Comparison of ENCODE assay signal across 15 cellular contexts in genomic region chr1:30523055-30524020, GRCh38.
DNase-seq lines count a peak whose midpoint lies in the region; ATAC-seq and TF ChIP-seq lines count a peak whose summit lies in the region.
"Had no signal": no experiment of that assay in that cellular context is flagged by ENCODE, and none has a peak within 500 bp of the region (broad histone marks: within the 10 kb centered on the region; RNA-seq: fewer than 3 reads in every experiment).

No MANE protein-coding gene starts in this region.

- H3K9me3 ChIP-seq in MG63 (no peaks in the 10 kb centered on the region), endodermal cell (ENCODE audit: control insufficient read depth, low read length) (no peaks in the 10 kb centered on the region), mesenchymal stem cell (ENCODE audit: control insufficient read depth, low read length) (no peaks in the 10 kb centered on the region)

- no peaks in the 10 kb centered on the region for H3K36me3 Mint-ChIP-seq in endodermal cell (ENCODE audit: low read depth)
- no peaks in the 10 kb centered on the region for H3K36me3 Mint-ChIP-seq in GM23338 (ENCODE audit: low read depth)
- H3K36me3 Mint-ChIP-seq: CD4-positive, CD25-positive, alpha-beta regulatory T cell had no signal

- H3K4ac ChIP-seq in mesenchymal stem cell (ENCODE audit: low read depth in 1 of 2, low read length in 2 of 2): no peak overlapping the region

- H3K27ac ChIP-seq in endodermal cell (ENCODE audit: low read depth, low read length): no peak overlapping the region
- no peak overlapping the region for H3K27ac ChIP-seq in mesenchymal stem cell (ENCODE audit: low read length, poor library complexity, severe bottlenecking)
- H3K27ac ChIP-seq in GM23338 (ENCODE audit: low read depth): no peak overlapping the region
- H3K27ac ChIP-seq: parathyroid adenoma, WERI-Rb-1 had no signal

- H3K27me3 Mint-ChIP-seq in endodermal cell (ENCODE audit: insufficient read depth) (no peaks in the 10 kb centered on the region), GM23338 (ENCODE audit: insufficient read depth, low read depth, poor library complexity) (peaks cover 2% of the 10 kb centered on the region)
- H3K27me3 Mint-ChIP-seq: CD4-positive, CD25-positive, alpha-beta regulatory T cell had no signal

- no peak overlapping the region for H3K27ac Mint-ChIP-seq in endodermal cell
- H3K27ac Mint-ChIP-seq in GM23338: no peak overlapping the region
- H3K27ac Mint-ChIP-seq: activated T-helper 17 cell treated with anti-CD3 and anti-CD28 coated beads, Interleukin-2, amount 50 U/mL, for 72 hours; CD4-positive, CD25-positive, alpha-beta regulatory T cell had no signal

- H2AK5ac ChIP-seq in mesenchymal stem cell (ENCODE audit: low read length, severe bottlenecking): no peak overlapping the region

- H2BK5ac ChIP-seq in mesenchymal stem cell (ENCODE audit: low read depth, low read length, poor library complexity, severe bottlenecking): no peak overlapping the region

- no peaks in the 10 kb centered on the region for H3K4me1 Mint-ChIP-seq in endodermal cell
- H3K4me1 Mint-ChIP-seq in GM23338: peaks cover 6% of the 10 kb centered on the region
- H3K4me1 Mint-ChIP-seq: activated T-helper 17 cell treated with anti-CD3 and anti-CD28 coated beads, Interleukin-2, amount 50 U/mL, for 72 hours; CD4-positive, CD25-positive, alpha-beta regulatory T cell had no signal

- H3K23ac ChIP-seq in mesenchymal stem cell (ENCODE audit: low read length in 2 of 2): no peak overlapping the region

- H2AFZ ChIP-seq in mesenchymal stem cell (ENCODE audit: low read depth, low read length) (no peak overlapping the region), GM23338 (no peak overlapping the region)
- H2AFZ ChIP-seq: parathyroid adenoma had no signal

- H3K9me3 Mint-ChIP-seq in endodermal cell (no peaks in the 10 kb centered on the region), GM23338 (no peaks in the 10 kb centered on the region; the same call in 2 of the 3 replicates)
- H3K9me3 Mint-ChIP-seq: activated T-helper 17 cell treated with anti-CD3 and anti-CD28 coated beads, Interleukin-2, amount 50 U/mL, for 72 hours had no signal

- H3K4me3 Mint-ChIP-seq in endodermal cell (no peak overlapping the region), GM23338 (no peak overlapping the region)
- H3K4me3 Mint-ChIP-seq: activated T-helper 17 cell treated with anti-CD3 and anti-CD28 coated beads, Interleukin-2, amount 50 U/mL, for 72 hours; CD4-positive, CD25-positive, alpha-beta regulatory T cell had no signal

- H3K14ac ChIP-seq in mesenchymal stem cell (ENCODE audit: low read length in 2 of 2): no peak overlapping the region

- no peak for ATAC-seq in HG02870 (IDR thresholded peaks at IDR 0.05; ENCODE audit: unreplicated experiment)
- ATAC-seq in GM23338: no peak
- no peak for ATAC-seq in GM21619 (IDR thresholded peaks at IDR 0.05; ENCODE audit: unreplicated experiment)
- ATAC-seq: activated T-helper 17 cell treated with anti-CD3 and anti-CD28 coated beads, Interleukin-2, amount 50 U/mL, for 72 hours; GM12878 had no signal

- no peaks in the 10 kb centered on the region for H3K79me1 ChIP-seq in mesenchymal stem cell (replicated peaks; ENCODE audit: low read length, poor library complexity, severe bottlenecking)

- H3K4me1 ChIP-seq in endodermal cell (ENCODE audit: control insufficient read depth, insufficient read depth, low read length): no peaks in the 10 kb centered on the region
- peaks cover 17% of the 10 kb centered on the region for H3K4me1 ChIP-seq in mesenchymal stem cell (ENCODE audit: control insufficient read depth, insufficient read depth, low read depth, low read length)
- H3K4me1 ChIP-seq in GM23338 (ENCODE audit: insufficient read depth): no peaks in the 10 kb centered on the region

- H3K4me2 ChIP-seq in mesenchymal stem cell (ENCODE audit: low read length, poor library complexity, severe bottlenecking): no peak overlapping the region
- no peak overlapping the region for H3K4me2 ChIP-seq in GM23338

- no peak overlapping the region for H2BK120ac ChIP-seq in mesenchymal stem cell (ENCODE audit: low read depth, low read length)

- H3K9ac ChIP-seq in endodermal cell (ENCODE audit: extremely low read depth, low read length, poor library complexity, severe bottlenecking): no peak overlapping the region
- H3K9ac ChIP-seq in mesenchymal stem cell (ENCODE audit: low read length): peak overlapping the region; percentile 2
- H3K9ac ChIP-seq: parathyroid adenoma had no signal

- TF ChIP-seq CTCF in AG09309 (IDR thresholded peaks at IDR 0.05; ENCODE audit: control insufficient read depth, insufficient read depth, low read depth, low read length, missing control alignments) (no peak), endodermal cell (conservative IDR thresholded peaks at IDR 0.05) (no peak), GM23338 (conservative IDR thresholded peaks at IDR 0.05; ENCODE audit: low read depth in 2 of 2) (no peak)

- no peaks in the 10 kb centered on the region for H4K20me1 ChIP-seq in GM23338 (replicated peaks; ENCODE audit: insufficient read depth)

- no peak overlapping the region for H3K4me3 ChIP-seq in AG09309 (ENCODE audit: control insufficient read depth, low read depth, low read length)
- no peak overlapping the region for H3K4me3 ChIP-seq in MG63
- H3K4me3 ChIP-seq in endodermal cell (ENCODE audit: low read length): no peak overlapping the region
- H3K4me3 ChIP-seq in mesenchymal stem cell (ENCODE audit: insufficient read depth in 1 of 2, low read depth in 1 of 2, low read length in 2 of 2): peak overlapping the region in 1 of 2 experiments; percentile 3
- no peak overlapping the region for H3K4me3 ChIP-seq in GM23338
- H3K4me3 ChIP-seq: GM12878 had no signal

- no peak overlapping the region for H3K18ac ChIP-seq in mesenchymal stem cell (ENCODE audit: low read depth in 1 of 2, low read length in 2 of 2)

- WGBS in endodermal cell (ENCODE audit: insufficient coverage in 1 of 2, insufficient read length in 1 of 2), 2 experiments: 83 to 92% methylated on average over 4 to 5 of the region's 5 CpGs
- 34% methylated on average over 5 of the region's 5 CpGs for WGBS in mesenchymal stem cell

- no peak overlapping the region for H4K8ac ChIP-seq in mesenchymal stem cell (ENCODE audit: low read length)

- no peak overlapping the region for H2BK12ac ChIP-seq in mesenchymal stem cell (ENCODE audit: low read length in 2 of 2)

- no peak overlapping the region for H4K91ac ChIP-seq in mesenchymal stem cell (ENCODE audit: low read length)

- H3K9me2 ChIP-seq in GM23338 (ENCODE audit: insufficient read depth): peaks cover 14% of the 10 kb centered on the region

- H3K27me3 ChIP-seq in MG63 (no peaks in the 10 kb centered on the region), endodermal cell (ENCODE audit: control insufficient read depth, insufficient read depth, low read length, poor library complexity, severe bottlenecking) (no peaks in the 10 kb centered on the region), mesenchymal stem cell (ENCODE audit: control insufficient read depth in 1 of 2, insufficient read depth in 1 of 2, low read length in 2 of 2) (peaks cover 3 to 8% of the 10 kb centered on the region in 2 experiments), GM23338 (ENCODE audit: insufficient read depth) (no peaks in the 10 kb centered on the region)

- peak; percentile 72 for DNase-seq in AG09309 (ENCODE audit: low read depth)
- peak; percentile 85 for DNase-seq in MG63
- peak; percentile 15 for DNase-seq in endodermal cell
- no peak for DNase-seq in mesenchymal stem cell
- DNase-seq in NCI-H1105 treated with DMSO at 0.1 percent for 48 hours (lab: John Stamatoyannopoulos, UW): no peak
- DNase-seq in GM23338 (ENCODE audit: low spot score): no peak
- DNase-seq: CD4-positive, CD25-positive, alpha-beta regulatory T cell; dermis blood vessel endothelial cell; NCI-H1048; WERI-Rb-1 had no signal

- H3F3A ChIP-seq in GM23338 (replicated peaks; ENCODE audit: low read depth): no peaks in the 10 kb centered on the region

- H3K79me2 ChIP-seq in GM23338 (replicated peaks; ENCODE audit: insufficient read depth): no peaks in the 10 kb centered on the region
- H3K79me2 ChIP-seq: parathyroid adenoma had no signal

- no peak overlapping the region for H2BK15ac ChIP-seq in mesenchymal stem cell (ENCODE audit: low read depth, poor library complexity, severe bottlenecking)

- H3K36me3 ChIP-seq in MG63 (no peaks in the 10 kb centered on the region), endodermal cell (ENCODE audit: control insufficient read depth, insufficient read depth, low read length) (no peaks in the 10 kb centered on the region), mesenchymal stem cell (ENCODE audit: control insufficient read depth in 1 of 2, insufficient read depth in 2 of 2, low read depth in 1 of 2, low read length in 2 of 2) (no peaks in the 10 kb centered on the region), GM23338 (ENCODE audit: insufficient read depth) (no peaks in the 10 kb centered on the region)
- H3K36me3 ChIP-seq: WERI-Rb-1 had no signal

TF ChIP-seq in GM23338, 12 proteins besides CTCF, POLR2A, EP300 and RAD21 (continues in another document):
- no peak for TF ChIP-seq EZH2phosphoT487 (IDR thresholded peaks at IDR 0.05; ENCODE audit: unreplicated experiment)

Comparison
In these comparisons a context has a peak if more than half of its experiments do, and no peak if none do; other contexts are left out.
1. DNase-seq: peak in AG09309 (single experiment), MG63 (single experiment) and endodermal cell (single experiment); none in mesenchymal stem cell (single experiment), NCI-H1105 treated with DMSO at 0.1 percent for 48 hours (single experiment) and GM23338 (single experiment).